In the genomic region with DNA sequence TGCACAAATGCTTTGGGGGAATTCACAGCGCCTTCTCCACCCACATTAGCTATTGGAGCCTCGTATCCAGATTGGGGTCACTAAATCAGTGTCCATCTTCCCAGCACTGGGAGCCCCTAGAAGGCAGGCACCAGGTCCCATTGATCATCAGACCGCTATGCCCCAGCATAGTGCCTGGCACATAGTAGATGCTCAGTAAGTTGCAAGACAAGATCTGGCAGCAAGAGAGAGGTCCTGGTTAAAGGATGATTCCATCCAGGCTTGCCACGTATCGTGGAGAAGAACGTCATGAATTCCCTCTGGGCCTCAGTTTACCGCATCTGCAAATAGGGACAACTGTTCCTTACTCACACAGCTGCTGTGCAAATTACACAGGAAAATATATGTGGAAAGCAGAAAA, we compare ENCODE assay signal across 8 cellular contexts. TPM values are rescaled to one million over a fixed set of nuclear protein-coding genes. Genes with fewer than 3 reads are reported as not detected.
DNase-seq lines count a peak whose midpoint lies in the region; ATAC-seq and TF ChIP-seq lines count a peak whose summit lies in the region.
"Had no signal": no experiment of that assay in that cellular context is flagged by ENCODE, and none has a peak within 500 bp of the region (broad histone marks: within the 10 kb centered on the region; RNA-seq: fewer than 3 reads in every experiment).

No MANE protein-coding gene starts in this region.

- H3K4me1 Mint-ChIP-seq in stimulated activated effector memory CD8-positive, alpha-beta T cell treated with anti-CD3 and anti-CD28 coated beads, Interleukin-12 subunit alpha, Interleukin-12 subunit beta, amount 100 ng/mL, for 72 hours = peaks cover 70% of the 10 kb centered on the region

- H3K4me3 ChIP-seq in HEK293 (ENCODE audit: low read depth, low read length) = no peak overlapping the region
- H3K4me3 ChIP-seq in gastroesophageal sphincter = peak overlapping the region in 1 of 2 donors; percentile 98

- H3K27ac Mint-ChIP-seq in stimulated activated effector memory CD8-positive, alpha-beta T cell treated with anti-CD3 and anti-CD28 coated beads, Interleukin-12 subunit alpha, Interleukin-12 subunit beta, amount 100 ng/mL, for 72 hours = peak overlapping the region; percentile 88

- ATAC-seq in gastroesophageal sphincter = no peak
- ATAC-seq in stimulated activated effector memory CD8-positive, alpha-beta T cell treated with anti-CD3 and anti-CD28 coated beads, Interleukin-12 subunit alpha, Interleukin-12 subunit beta, amount 100 ng/mL, for 72 hours = no peak

- H3K9me3 Mint-ChIP-seq in stimulated activated effector memory CD8-positive, alpha-beta T cell treated with anti-CD3 and anti-CD28 coated beads, Interleukin-12 subunit alpha, Interleukin-12 subunit beta, amount 100 ng/mL, for 72 hours = no peaks in the 10 kb centered on the region

- in situ Hi-C loops in GM13976 (cut with MboI; ENCODE audit: low sequenced_read_pairs, unreplicated experiment) = no loop called here

- H3K27ac ChIP-seq in HEK293 (ENCODE audit: extremely low read depth, low read depth, low read length) (0 out of 2 replicates have a peak overlapping the region, but pooled peaks have one; percentile 5), VCaP (peak overlapping the region; percentile 83; the same call in 1 of the 2 replicates), gastroesophageal sphincter (peak overlapping the region in 3 of 4 donors; percentile 62 to 98 (median 95))

- peaks cover 9% of the 10 kb centered on the region; the same call in 1 of the 2 replicates for H3K4me1 ChIP-seq in HEK293 (ENCODE audit: control insufficient read depth, insufficient read depth, low read length)
- peaks cover 0 to 77% (median 35%) of the 10 kb centered on the region in 3 donors for H3K4me1 ChIP-seq in gastroesophageal sphincter

- TF ChIP-seq POLR2A in gastroesophageal sphincter (IDR thresholded peaks at IDR 0.05) = no peak

- CTCF ChIA-PET in HEK293 (lab: Yijun Ruan, JAX) = interaction anchor here (0.6 to 1.8 kb wide), 6 partner anchors 9 to 219 kb away, joined by 3 to 5 read pairs (median 3); no protein-coding TSS in a partner anchor

- H3K9me3 ChIP-seq in HEK293 (ENCODE audit: control insufficient read depth, insufficient read depth, low read depth, low read length) (no peaks in the 10 kb centered on the region), gastroesophageal sphincter (no peaks in the 10 kb centered on the region)

- H3K4me3 Mint-ChIP-seq in stimulated activated effector memory CD8-positive, alpha-beta T cell treated with anti-CD3 and anti-CD28 coated beads, Interleukin-12 subunit alpha, Interleukin-12 subunit beta, amount 100 ng/mL, for 72 hours = peak overlapping the region; percentile 83

- H3K36me3 ChIP-seq in HEK293 (ENCODE audit: control insufficient read depth in 2 of 2, insufficient read depth in 1 of 2, low read length in 2 of 2) (peaks cover 0 to 10% of the 10 kb centered on the region in 2 experiments; a peak in 1 of 3 replicates), gastroesophageal sphincter (no peaks in the 10 kb centered on the region)

- peaks cover 13% of the 10 kb centered on the region for H3K36me3 Mint-ChIP-seq in stimulated activated effector memory CD8-positive, alpha-beta T cell treated with anti-CD3 and anti-CD28 coated beads, Interleukin-12 subunit alpha, Interleukin-12 subunit beta, amount 100 ng/mL, for 72 hours

- no peak for TF ChIP-seq EP300 in gastroesophageal sphincter (IDR thresholded peaks at IDR 0.05)

- H3K27me3 ChIP-seq in gastroesophageal sphincter = no peaks in the 10 kb centered on the region

- TF ChIP-seq CTCF in HEK293 (tag by site-specific recombination; IDR thresholded peaks at IDR 0.05) (no peak), VCaP (conservative IDR thresholded peaks at IDR 0.05) (no peak), gastroesophageal sphincter (IDR thresholded peaks at IDR 0.05) (no peak), GM13976 (IDR thresholded peaks at IDR 0.05; ENCODE audit: borderline replicate concordance, control extremely low read depth, extremely low read depth, insufficient read depth, missing control alignments) (no peak)

- no peak for DNase-seq in stimulated activated effector memory CD8-positive, alpha-beta T cell treated with anti-CD3 and anti-CD28 coated beads, Interleukin-12 subunit alpha, Interleukin-12 subunit beta, amount 100 ng/mL, for 72 hours (ENCODE audit: low spot score in 2 of 2)
- DNase-seq in D341Med (ENCODE audit: low spot score) (no peak), GM13976 (ENCODE audit: low spot score) (no peak), SHP77 (lab: John Stamatoyannopoulos, UW) (no peak)
- DNase-seq: HCEC 1CT had no signal

- 68 to 80% methylated on average over 4 to 5 of the region's 7 CpGs for WGBS in gastroesophageal sphincter (ENCODE audit: low coverage in 1 of 2), 2 donors

- POLR2A ChIA-PET in HEK293 (lab: Yijun Ruan, JAX) = interaction anchor here (1.2 kb wide), 1 partner anchor 47 kb away, joined by 3 read pairs; no protein-coding TSS in a partner anchor

TF ChIP-seq in HEK293, 187 proteins besides CTCF, POLR2A, EP300 and RAD21:
- TF ChIP-seq ZNF664 (tag by site-specific recombination; IDR thresholded peaks at IDR 0.05) = peak; percentile 97
- TF ChIP-seq, protein P1, sequence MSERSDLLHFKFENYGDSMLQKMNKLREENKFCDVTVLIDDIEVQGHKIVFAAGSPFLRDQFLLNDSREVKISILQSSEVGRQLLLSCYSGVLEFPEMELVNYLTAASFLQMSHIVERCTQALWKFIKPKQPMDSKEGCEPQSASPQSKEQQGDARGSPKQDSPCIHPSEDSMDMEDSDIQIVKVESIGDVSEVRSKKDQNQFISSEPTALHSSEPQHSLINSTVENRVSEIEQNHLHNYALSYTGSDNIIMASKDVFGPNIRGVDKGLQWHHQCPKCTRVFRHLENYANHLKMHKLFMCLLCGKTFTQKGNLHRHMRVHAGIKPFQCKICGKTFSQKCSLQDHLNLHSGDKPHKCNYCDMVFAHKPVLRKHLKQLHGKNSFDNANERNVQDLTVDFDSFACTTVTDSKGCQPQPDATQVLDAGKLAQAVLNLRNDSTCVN (tag by site-specific recombination; optimal IDR thresholded peaks at IDR 0.05) = no peak

RNA-seq across cellular contexts. Expression of a gene that starts 1.7 kb away (rescaled TPM):
- total RNA-seq in gastroesophageal sphincter = 100 to 1,000 TPM in 1 of 4 donors, 10 to 100 TPM in 3; 52.0 to 108 (median 64.9) TPM

RNA-seq across cellular contexts. Expression of a gene that starts 46.1 kb away (rescaled TPM):
- 10 to 100 TPM; 70.3 to 90.3 (median 80.0) TPM for total RNA-seq in gastroesophageal sphincter

Comparison
In these comparisons a context has a peak if more than half of its experiments do, and no peak if none do; other contexts are left out.
1. H3K27ac ChIP-seq: peak in every context shown above with its lines; median percentile 95 in gastroesophageal sphincter; 83 in VCaP; 5 in HEK293.